ENCODE assay signal across 33 cellular contexts in genomic region chr11:62492586-62492985, GRCh38.
"Had no signal": no experiment of that assay in that cellular context is flagged by ENCODE, and none has a peak within 500 bp of the region (broad histone marks: within the 10 kb centered on the region; RNA-seq: fewer than 3 reads in every experiment).

No MANE protein-coding gene starts in this region.

- H3K27me3 ChIP-seq: adrenal gland, body of pancreas, brain microvascular endothelial cell, breast epithelium had no signal

- H3K27ac ChIP-seq: adrenal gland, body of pancreas, brain microvascular endothelial cell, breast epithelium, VCaP had no signal

- H3K4me3 ChIP-seq: adrenal gland, body of pancreas, breast epithelium had no signal

- ATAC-seq: activated CD8-positive, alpha-beta T cell treated with anti-CD3 and anti-CD28 coated beads for 36 hours; activated naive CD4-positive, alpha-beta T cell treated with anti-CD3 and anti-CD28 coated beads, Interleukin-2, amount 50 U/mL, for 72 hours; activated T-cell treated with anti-CD3 and anti-CD28 coated beads, Interleukin-2, amount 50 U/mL, for 4 hours; activated T-cell treated with anti-CD3 and anti-CD28 coated beads, Interleukin-2, amount 50 U/mL, for 72 hours; activated T-helper 17 cell treated with anti-CD3 and anti-CD28 coated beads, Interleukin-2, amount 50 U/mL, for 72 hours; body of pancreas had no signal

- H3K9me3 ChIP-seq: adrenal gland, body of pancreas, breast epithelium had no signal

- FAIRE-seq: astrocyte, TTC549 had no signal

- DNase-seq: activated B cell treated with CpG ODN at 0.5 μM for 24 hours; activated CD4-positive, alpha-beta memory T cell treated with anti-CD3 and anti-CD28 coated beads for 36 hours; activated CD4-positive, alpha-beta T cell treated with anti-CD3 and anti-CD28 coated beads for 4 hours; activated CD4-positive, alpha-beta T cell treated with anti-CD3 and anti-CD28 coated beads, Interleukin-2, amount 10 ng/mL, durations not matched to agents 24 days and 14 days; activated CD4-positive, alpha-beta T cell treated with anti-CD3 and anti-CD28 coated beads, Interleukin-2, amount 50 U/mL, for 1 hour; activated CD4-positive, alpha-beta T cell treated with anti-CD3 and anti-CD28 coated beads, Interleukin-2, amount 50 U/mL, for 4 hours; activated CD4-positive, CD25-positive, alpha-beta regulatory T cell treated with anti-CD3 and anti-CD28 coated beads, Interleukin-2, amount 50 U/mL, for 72 hours; activated CD8-positive, alpha-beta memory T cell treated with anti-CD3 and anti-CD28 coated beads, Interleukin-2, amount 50 U/mL, for 4 hours; activated CD8-positive, alpha-beta T cell treated with anti-CD3 and anti-CD28 coated beads for 36 hours; activated effector memory CD4-positive, alpha-beta T cell treated with anti-CD3 and anti-CD28 coated beads, Interleukin-2, amount 50 U/mL, for 16 hours; activated gamma-delta T cell treated with Interleukin-2 at 50 U/mL for 16 hours; activated naive CD4-positive, alpha-beta T cell; activated naive CD4-positive, alpha-beta T cell treated with anti-CD3 and anti-CD28 coated beads for 36 hours; activated naive CD4-positive, alpha-beta T cell treated with anti-CD3 and anti-CD28 coated beads, Interleukin-2, amount 50 U/mL, for 16 hours; activated naive CD8-positive, alpha-beta T cell treated with anti-CD3 and anti-CD28 coated beads for 36 hours; activated T-cell treated with anti-CD3 and anti-CD28 coated beads for 4 hours; activated T-cell treated with anti-CD3 and anti-CD28 coated beads, Interleukin-2, amount 50 U/mL, for 1 hour; activated T-cell treated with anti-CD3 and anti-CD28 coated beads, Interleukin-2, amount 50 U/mL, for 4 hours; activated T-cell treated with anti-CD3 and anti-CD28 coated beads, Interleukin-2, amount 50 U/mL, for 72 hours; adrenal gland; amniotic stem cell; aorta; body of pancreas; brain microvascular endothelial cell; central memory CD4-positive, alpha-beta T cell; T-helper 2 cell; T-helper 9 cell had no signal

- H3K36me3 ChIP-seq: adrenal gland, brain microvascular endothelial cell, breast epithelium had no signal

- H3K4me1 ChIP-seq: adrenal gland, body of pancreas, breast epithelium had no signal
